Comparison of ENCODE assay signal across 17 cellular contexts in the genomic region with DNA sequence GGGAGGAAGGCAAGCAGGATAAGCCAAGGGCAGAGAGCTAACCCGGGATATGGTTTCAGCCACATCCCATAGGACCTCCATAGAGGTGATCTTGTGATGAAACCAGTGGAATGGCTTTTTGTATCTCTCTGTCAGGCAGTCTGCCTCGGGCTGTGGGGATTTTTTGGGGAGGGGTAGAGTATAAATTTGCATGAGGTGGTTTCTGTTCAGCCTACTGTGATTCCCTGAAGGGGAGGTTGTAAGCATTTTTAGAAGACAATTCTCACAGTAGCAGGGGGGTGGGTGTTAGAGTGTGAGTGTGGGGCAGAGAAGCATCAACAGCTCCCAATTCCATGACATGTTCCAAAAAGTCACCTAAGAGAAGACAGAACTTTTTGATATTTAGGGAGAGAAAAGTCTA. TPM values are rescaled to one million over a fixed set of nuclear protein-coding genes. Genes with fewer than 3 reads are reported as not detected.
DNase-seq lines count a peak whose midpoint lies in the region; ATAC-seq and TF ChIP-seq lines count a peak whose summit lies in the region.
"Had no signal": no experiment of that assay in that cellular context is flagged by ENCODE, and none has a peak within 500 bp of the region (broad histone marks: within the 10 kb centered on the region; RNA-seq: fewer than 3 reads in every experiment).

No MANE protein-coding gene starts in this region.

- H3K36me3 ChIP-seq in skeletal muscle satellite cell (ENCODE audit: insufficient read depth, low read length) (no peaks in the 10 kb centered on the region), smooth muscle cell (ENCODE audit: low read depth) (no peaks in the 10 kb centered on the region)

- H2AFZ ChIP-seq in smooth muscle cell (ENCODE audit: low read depth): no peak overlapping the region
- H2AFZ ChIP-seq: hepatocyte had no signal

- H3K9me3 ChIP-seq in skeletal muscle satellite cell (replicated peaks; ENCODE audit: low read length) (no peaks in the 10 kb centered on the region), smooth muscle cell (replicated peaks; ENCODE audit: low read depth) (no peaks in the 10 kb centered on the region)

- H3K27ac ChIP-seq in smooth muscle cell (ENCODE audit: low read depth) (no peak overlapping the region), substantia nigra (ENCODE audit: low read depth, low read length, poor library complexity, severe bottlenecking) (no peak overlapping the region)
- H3K27ac ChIP-seq: RWPE1 had no signal

- peak overlapping the region; percentile 20 for H3K9ac ChIP-seq in skeletal muscle satellite cell (ENCODE audit: low read depth, low read length)
- no peak overlapping the region for H3K9ac ChIP-seq in smooth muscle cell (ENCODE audit: low read depth)

- 65% methylated on average over 2 of the region's 2 CpGs for WGBS in smooth muscle cell (ENCODE audit: low lambda C conversion rate)

- peaks cover 5% of the 10 kb centered on the region for H3F3A ChIP-seq in smooth muscle cell (ENCODE audit: low read depth)

- H3K4me2 ChIP-seq in skeletal muscle satellite cell (ENCODE audit: low read length): peak overlapping the region; percentile 79
- H3K4me2 ChIP-seq in smooth muscle cell: no peak overlapping the region

- H4K20me1 ChIP-seq in smooth muscle cell (ENCODE audit: low read depth): no peaks in the 10 kb centered on the region

- DNase-seq in smooth muscle cell (lab: John Stamatoyannopoulos, UW; ENCODE audit: unreplicated experiment) (no peak), GM19240 (ENCODE audit: insufficient read length, low spot score) (no peak), substantia nigra (lab: John Stamatoyannopoulos, UW) (no peak), amygdala (lab: John Stamatoyannopoulos, UW) (no peak)
- DNase-seq: DMS53; effector CD8-positive, alpha-beta T cell; NCI-H1105 treated with DMSO at 0.1 percent for 48 hours had no signal

- ATAC-seq in GM19035 (IDR thresholded peaks at IDR 0.05; ENCODE audit: unreplicated experiment): peak; percentile 94
- peak; percentile 95 for ATAC-seq in HG02610 (IDR thresholded peaks at IDR 0.05; ENCODE audit: unreplicated experiment)
- peak; percentile 86 for ATAC-seq in HG03460 (IDR thresholded peaks at IDR 0.05; ENCODE audit: unreplicated experiment)
- ATAC-seq: activated naive CD4-positive, alpha-beta T cell treated with anti-CD3 and anti-CD28 coated beads, Interleukin-2, amount 50 U/mL, for 72 hours; HCT116 had no signal

- TF ChIP-seq CTCF in smooth muscle cell (IDR thresholded peaks at IDR 0.05; ENCODE audit: borderline replicate concordance, insufficient read depth, poor library complexity, severe bottlenecking): no peak

- H3K4me1 ChIP-seq in skeletal muscle satellite cell (ENCODE audit: control insufficient read depth, insufficient read depth, low read length) (peaks cover 58% of the 10 kb centered on the region), smooth muscle cell (ENCODE audit: low read depth) (no peaks in the 10 kb centered on the region)

- H3K79me2 ChIP-seq in smooth muscle cell (ENCODE audit: low read depth): no peaks in the 10 kb centered on the region
- H3K79me2 ChIP-seq: hepatocyte had no signal

- H3K27me3 ChIP-seq in skeletal muscle satellite cell (ENCODE audit: control insufficient read depth, insufficient read depth, low read length) (no peaks in the 10 kb centered on the region), smooth muscle cell (ENCODE audit: low read depth) (no peaks in the 10 kb centered on the region)
- H3K27me3 ChIP-seq: hepatocyte had no signal

- H3K4me3 ChIP-seq in skeletal muscle satellite cell (ENCODE audit: low read length) (peak overlapping the region; percentile 52), smooth muscle cell (no peak overlapping the region)
- H3K4me3 ChIP-seq: hepatocyte had no signal

RNA-seq across cellular contexts. Expression of gene OR9A2, which starts 11.8 kb away (rescaled TPM):
- 0.22 TPM in 1 of 2 replicates, not detected in the other for total RNA-seq in skeletal muscle satellite cell (2012; rRNA removed)
- total RNA-seq in smooth muscle cell: 0.45 and 0.72 TPM in 2 replicates
- polyA plus RNA-seq in smooth muscle cell: not detected in 2 replicates
- total RNA-seq: activated CD4-positive, alpha-beta T cell treated with anti-CD3 and anti-CD28 coated beads, Interleukin-2, amount 10 ng/mL, durations not matched to agents 24 days and 14 days; hepatocyte; mononuclear cell had no signal
- polyA plus RNA-seq: hepatocyte had no signal

RNA-seq across cellular contexts. Expression of gene OR6V1, which starts 37.0 kb away (rescaled TPM):
- total RNA-seq in skeletal muscle satellite cell (2012; rRNA removed): not detected in 2 replicates
- total RNA-seq in smooth muscle cell: not detected in 2 replicates
- polyA plus RNA-seq in smooth muscle cell: 0.40 TPM in 1 of 2 replicates, not detected in the other
- total RNA-seq: activated CD4-positive, alpha-beta T cell treated with anti-CD3 and anti-CD28 coated beads, Interleukin-2, amount 10 ng/mL, durations not matched to agents 24 days and 14 days; activated naive CD4-positive, alpha-beta T cell treated with anti-CD3 and anti-CD28 coated beads, Interleukin-2, amount 50 U/mL, for 72 hours; hepatocyte; mononuclear cell had no signal

RNA-seq across cellular contexts. Expression of gene KEL, which starts 52.9 kb away (rescaled TPM):
- 0.22 TPM in 1 of 2 replicates, not detected in the other for total RNA-seq in skeletal muscle satellite cell (2012; rRNA removed)
- 0.09 and 0.94 TPM in 2 replicates for total RNA-seq in smooth muscle cell
- 0.56 TPM in 1 of 2 replicates, not detected in the other for polyA plus RNA-seq in smooth muscle cell
